24 cellular contexts compared by ENCODE assay signal in genomic region chr6:7473805-7474329, GRCh38.
"Had no signal": no experiment of that assay in that cellular context is flagged by ENCODE, and none has a peak within 500 bp of the region (broad histone marks: within the 10 kb centered on the region; RNA-seq: fewer than 3 reads in every experiment).

No MANE protein-coding gene starts in this region.

- FAIRE-seq: islet of Langerhans, pancreas had no signal

- H3K4me3 Mint-ChIP-seq: activated B cell treated with CpG ODN at 0.5 μM for 24 hours; activated CD4-positive, alpha-beta T cell treated with anti-CD3 and anti-CD28 coated beads for 36 hours; activated naive CD8-positive, alpha-beta T cell treated with anti-CD3 and anti-CD28 coated beads for 36 hours; activated T-cell treated with anti-CD3 and anti-CD28 coated beads, Interleukin-2, amount 50 U/mL, for 4 hours; endodermal cell; nephron progenitor cell had no signal

- H3K9me3 ChIP-seq: heart left ventricle, pancreas, psoas muscle, right atrium auricular region, thyroid gland had no signal

- ATAC-seq: activated CD4-positive, alpha-beta T cell treated with anti-CD3 and anti-CD28 coated beads for 36 hours; activated T-cell treated with anti-CD3 and anti-CD28 coated beads, Interleukin-2, amount 50 U/mL, for 4 hours; heart left ventricle; left ventricle myocardium superior; psoas muscle; stimulated activated naive CD8-positive, alpha-beta T cell treated with anti-CD3 and anti-CD28 coated beads, Interleukin-15, Interleukin-2, amounts not matched to agents 100 U/mL and 50 U/mL, for 24 hours had no signal

- H3K27me3 ChIP-seq: heart left ventricle, pancreas, right atrium auricular region, thyroid gland had no signal

- H3K4me3 ChIP-seq: heart left ventricle, pancreas, psoas muscle, right atrium auricular region, thyroid gland had no signal

- H3K9me3 Mint-ChIP-seq: activated B cell treated with CpG ODN at 0.5 μM for 24 hours; activated naive CD8-positive, alpha-beta T cell treated with anti-CD3 and anti-CD28 coated beads for 36 hours; activated T-cell treated with anti-CD3 and anti-CD28 coated beads, Interleukin-2, amount 50 U/mL, for 4 hours; activated T-helper 2 cell treated with anti-CD3 and anti-CD28 coated beads, Interferon-gamma antibody, Interleukin-2, Interleukin-4, amounts not matched to agents 10 μg/mL and 5 μg/mL and 100 μg/mL, durations not matched to agents 14 hours and 24 hours and 36 hours; endodermal cell; nephron progenitor cell had no signal

- DNase-seq: activated B cell treated with CpG ODN at 0.5 μM for 24 hours; activated CD4-positive, alpha-beta T cell treated with anti-CD3 and anti-CD28 coated beads for 36 hours; activated CD4-positive, alpha-beta T cell treated with anti-CD3 and anti-CD28 coated beads, Interleukin-2, amount 50 U/mL, for 48 hours; activated CD8-positive, alpha-beta memory T cell treated with anti-CD3 and anti-CD28 coated beads, Interleukin-2, amount 50 U/mL, for 48 hours; activated naive CD4-positive, alpha-beta T cell; activated naive CD8-positive, alpha-beta T cell treated with anti-CD3 and anti-CD28 coated beads for 36 hours; activated T-cell treated with anti-CD3 and anti-CD28 coated beads, Interleukin-2, amount 50 U/mL, for 4 hours; amniotic stem cell; cerebellar nuclear complex; cortex of kidney; endodermal cell; heart left ventricle; left ventricle myocardium superior; nephron progenitor cell; psoas muscle; stimulated activated CD4-positive, alpha-beta T cell treated with anti-CD3 and anti-CD28 coated beads, Interleukin-12 subunit alpha, Interleukin-12 subunit beta, amount 100 ng/mL, for 4 hours; stimulated activated CD4-positive, alpha-beta T cell treated with anti-CD3 and anti-CD28 coated beads, Interleukin-4, amount 100 ng/mL, for 4 hours; stimulated activated naive CD8-positive, alpha-beta T cell treated with anti-CD3 and anti-CD28 coated beads, Interleukin-15, Interleukin-2, amounts not matched to agents 100 U/mL and 50 U/mL, for 24 hours; thyroid gland had no signal

- H3K4me1 ChIP-seq: pancreas, psoas muscle had no signal

- H3K36me3 Mint-ChIP-seq: activated naive CD8-positive, alpha-beta T cell treated with anti-CD3 and anti-CD28 coated beads for 36 hours had no signal

- H3K27ac ChIP-seq: epithelial cell of prostate, heart left ventricle, pancreas, psoas muscle, right atrium auricular region, thyroid gland had no signal

- H3K27ac Mint-ChIP-seq: activated B cell treated with CpG ODN at 0.5 μM for 24 hours; activated CD4-positive, alpha-beta T cell treated with anti-CD3 and anti-CD28 coated beads for 36 hours; activated naive CD8-positive, alpha-beta T cell treated with anti-CD3 and anti-CD28 coated beads for 36 hours; activated T-helper 2 cell treated with anti-CD3 and anti-CD28 coated beads, Interferon-gamma antibody, Interleukin-2, Interleukin-4, amounts not matched to agents 10 μg/mL and 5 μg/mL and 100 μg/mL, durations not matched to agents 14 hours and 24 hours and 36 hours; endodermal cell; nephron progenitor cell had no signal

- H3K36me3 ChIP-seq: heart left ventricle, pancreas, right atrium auricular region, thyroid gland had no signal

- H3K4me1 Mint-ChIP-seq: activated B cell treated with CpG ODN at 0.5 μM for 24 hours; activated CD4-positive, alpha-beta T cell treated with anti-CD3 and anti-CD28 coated beads for 36 hours; activated naive CD8-positive, alpha-beta T cell treated with anti-CD3 and anti-CD28 coated beads for 36 hours; endodermal cell had no signal
